ENCODE assay signal across 10 cellular contexts in the genomic region with DNA sequence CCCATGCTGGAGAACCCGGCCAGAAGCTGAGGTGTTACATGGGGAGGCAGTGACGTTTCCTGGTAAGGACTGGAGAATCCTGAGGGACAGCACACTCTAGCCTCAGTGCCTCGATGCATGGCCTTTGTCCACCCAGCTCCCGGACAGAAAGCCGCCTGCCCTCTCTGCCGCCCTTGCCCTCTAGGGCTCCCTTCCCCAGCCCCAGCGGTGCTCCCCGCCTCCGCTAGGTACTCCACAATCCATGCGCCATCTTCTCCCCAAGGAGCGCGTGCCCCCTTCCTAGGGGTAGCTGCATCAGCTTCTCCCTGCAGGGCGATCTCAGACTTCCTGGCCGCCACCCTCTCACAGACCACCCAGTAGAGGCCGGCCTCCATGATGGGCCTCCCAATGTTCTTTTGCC.
"Had no signal": no experiment of that assay in that cellular context is flagged by ENCODE, and none has a peak within 500 bp of the region (broad histone marks: within the 10 kb centered on the region; RNA-seq: fewer than 3 reads in every experiment).

No MANE protein-coding gene starts in this region.

- H3K27ac ChIP-seq: HL-60, KMS-11 had no signal

- H3K4me3 Mint-ChIP-seq: HFFc6 had no signal

- DNase-seq: GM23248, GOT3, H7, HFFc6, KBM-7 had no signal

- H3K4me1 ChIP-seq: HAP-1 had no signal

- H3K36me3 ChIP-seq: HAP-1 had no signal

- H3K9ac ChIP-seq: KMS-11 had no signal

- H3K9me3 Mint-ChIP-seq: HFFc6, IgD-negative memory B cell had no signal

- H3K27me3 Mint-ChIP-seq: IgD-negative memory B cell had no signal

- H3K9me3 ChIP-seq: HAP-1 had no signal

- H3K4me3 ChIP-seq: GM23248, HAP-1 had no signal

- ATAC-seq: HCT116 had no signal

- H3K27ac Mint-ChIP-seq: HFFc6, IgD-negative memory B cell had no signal

- H3K4me1 Mint-ChIP-seq: IgD-negative memory B cell had no signal

- H3K4me2 ChIP-seq: KMS-11 had no signal
